ENCODE assay signal across 19 cellular contexts in genomic region chr1:945910-946565, GRCh38. TPM values are rescaled to one million over a fixed set of nuclear protein-coding genes. Genes with fewer than 3 reads are reported as not detected.
"Had no signal": no experiment of that assay in that cellular context is flagged by ENCODE, and none has a peak within 500 bp of the region (broad histone marks: within the 10 kb centered on the region; RNA-seq: fewer than 3 reads in every experiment).

No MANE protein-coding gene starts in this region.

- H3K36me3 ChIP-seq: colonic mucosa had no signal

- H3K9me3 Mint-ChIP-seq: activated T-helper 1 cell treated with anti-CD3 and anti-CD28 coated beads, Interleukin-12 subunit alpha, Interleukin-12 subunit beta, Interleukin-2, Interleukin-4 antibody, amounts not matched to agents 30 ng/mL and 10 ng/mL and 1 ng/mL, durations not matched to agents 14 hours and 24 hours and 36 hours; nephron progenitor cell had no signal

- H3K4me3 ChIP-seq: adrenal gland, colonic mucosa, gastroesophageal sphincter, left lung, suprapubic skin, upper lobe of left lung had no signal

- H3K9me3 ChIP-seq: adrenal gland, colonic mucosa, gastroesophageal sphincter, left lung, suprapubic skin, upper lobe of left lung had no signal

- DNase-seq: activated CD4-positive, alpha-beta T cell treated with anti-CD3 and anti-CD28 coated beads for 48 hours; activated CD8-positive, alpha-beta memory T cell treated with anti-CD3 and anti-CD28 coated beads, Interleukin-2, amount 50 U/mL, for 48 hours; activated CD8-positive, alpha-beta T cell treated with anti-CD3 and anti-CD28 coated beads, Interleukin-2, amount 10 ng/mL, durations not matched to agents 7 days and 5 days; activated naive CD4-positive, alpha-beta T cell; adrenal gland; colonic mucosa; effector CD4-positive, alpha-beta T cell; left lung; nephron progenitor cell; stimulated activated CD4-positive, alpha-beta T cell treated with anti-CD3 and anti-CD28 coated beads, Interleukin-2, amount 100 ng/mL, for 48 hours; stimulated activated naive CD8-positive, alpha-beta T cell treated with anti-CD3 and anti-CD28 coated beads, Interleukin-15, Interleukin-2, amounts not matched to agents 100 U/mL and 50 U/mL, for 24 hours; T1000 had no signal

- H3K27ac ChIP-seq: colonic mucosa, left lung, suprapubic skin, upper lobe of left lung had no signal

- ATAC-seq: activated CD8-positive, alpha-beta T cell treated with anti-CD3 and anti-CD28 coated beads, Interleukin-2, amount 10 ng/mL, durations not matched to agents 7 days and 5 days; gastroesophageal sphincter; left lung; stimulated activated naive CD8-positive, alpha-beta T cell treated with anti-CD3 and anti-CD28 coated beads, Interleukin-15, Interleukin-2, amounts not matched to agents 100 U/mL and 50 U/mL, for 24 hours had no signal

- H3K27ac Mint-ChIP-seq: activated CD8-positive, alpha-beta T cell treated with anti-CD3 and anti-CD28 coated beads, Interleukin-2, amount 10 ng/mL, durations not matched to agents 7 days and 5 days; activated T-helper 1 cell treated with anti-CD3 and anti-CD28 coated beads, Interleukin-12 subunit alpha, Interleukin-12 subunit beta, Interleukin-2, Interleukin-4 antibody, amounts not matched to agents 30 ng/mL and 10 ng/mL and 1 ng/mL, durations not matched to agents 14 hours and 24 hours and 36 hours; nephron progenitor cell had no signal

- H3K4me3 Mint-ChIP-seq: activated CD8-positive, alpha-beta T cell treated with anti-CD3 and anti-CD28 coated beads, Interleukin-2, amount 10 ng/mL, durations not matched to agents 7 days and 5 days; activated T-helper 1 cell treated with anti-CD3 and anti-CD28 coated beads, Interleukin-12 subunit alpha, Interleukin-12 subunit beta, Interleukin-2, Interleukin-4 antibody, amounts not matched to agents 30 ng/mL and 10 ng/mL and 1 ng/mL, durations not matched to agents 14 hours and 24 hours and 36 hours; nephron progenitor cell had no signal

RNA-seq across cellular contexts. Expression of gene PLEKHN1, which starts 20.2 kb away (rescaled TPM):
- total RNA-seq: cardiac septum had no signal

RNA-seq across cellular contexts. Expression of gene SAMD11, which starts 22.3 kb away (rescaled TPM):
- total RNA-seq: activated CD8-positive, alpha-beta T cell treated with anti-CD3 and anti-CD28 coated beads, Interleukin-2, amount 10 ng/mL, durations not matched to agents 7 days and 5 days; activated T-helper 1 cell treated with anti-CD3 and anti-CD28 coated beads, Interleukin-12 subunit alpha, Interleukin-12 subunit beta, Interleukin-2, Interleukin-4 antibody, amounts not matched to agents 30 ng/mL and 10 ng/mL and 1 ng/mL, durations not matched to agents 14 hours and 24 hours and 36 hours had no signal
- polyA plus RNA-seq: keratinocyte had no signal

RNA-seq across cellular contexts. Expression of gene PERM1, which starts 35.9 kb away (rescaled TPM):
- total RNA-seq: activated CD8-positive, alpha-beta T cell treated with anti-CD3 and anti-CD28 coated beads, Interleukin-2, amount 10 ng/mL, durations not matched to agents 7 days and 5 days; activated T-helper 1 cell treated with anti-CD3 and anti-CD28 coated beads, Interleukin-12 subunit alpha, Interleukin-12 subunit beta, Interleukin-2, Interleukin-4 antibody, amounts not matched to agents 30 ng/mL and 10 ng/mL and 1 ng/mL, durations not matched to agents 14 hours and 24 hours and 36 hours; colonic mucosa; left lung; osteoblast had no signal
- polyA plus RNA-seq: keratinocyte had no signal
